In the genomic region with DNA sequence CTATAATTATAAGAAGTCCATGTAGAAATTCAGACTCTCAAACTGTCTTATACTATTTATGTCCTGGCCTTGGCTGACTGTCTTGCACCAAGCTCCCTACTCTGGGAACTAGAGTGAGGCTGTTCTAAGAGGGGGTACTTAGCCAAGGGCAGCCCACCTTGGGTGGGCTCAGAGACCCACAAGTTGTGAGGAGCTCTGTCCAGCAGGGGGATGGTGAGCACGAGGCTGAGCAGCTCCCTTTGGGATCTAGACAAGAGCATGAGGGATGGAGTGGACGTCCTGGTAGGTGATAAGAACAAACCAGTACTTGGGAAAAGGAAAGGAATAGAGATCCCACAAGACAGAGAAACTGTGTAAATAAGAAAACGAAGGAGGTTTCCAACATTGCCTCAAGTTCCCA, we compare ENCODE assay signal across 32 cellular contexts.
DNase-seq lines count a peak whose midpoint lies in the region; ATAC-seq and TF ChIP-seq lines count a peak whose summit lies in the region.
"Had no signal": no experiment of that assay in that cellular context is flagged by ENCODE, and none has a peak within 500 bp of the region (broad histone marks: within the 10 kb centered on the region; RNA-seq: fewer than 3 reads in every experiment).

No MANE protein-coding gene starts in this region.

- no peaks in the 10 kb centered on the region for H3K36me3 ChIP-seq in endodermal cell (ENCODE audit: control insufficient read depth, insufficient read depth, low read length)
- H3K36me3 ChIP-seq: heart left ventricle, MG63, upper lobe of left lung had no signal

- H3K27ac Mint-ChIP-seq in endodermal cell = no peak overlapping the region
- H3K27ac Mint-ChIP-seq in activated naive CD4-positive, alpha-beta T cell treated with anti-CD3 and anti-CD28 coated beads, Interleukin-2, amount 50 U/mL, for 72 hours = no peak overlapping the region
- H3K27ac Mint-ChIP-seq: activated CD8-positive, alpha-beta T cell treated with anti-CD3 and anti-CD28 coated beads for 36 hours; activated T-helper 1 cell treated with anti-CD3 and anti-CD28 coated beads, Interleukin-12 subunit alpha, Interleukin-12 subunit beta, Interleukin-2, Interleukin-4 antibody, amounts not matched to agents 30 ng/mL and 10 ng/mL and 1 ng/mL, durations not matched to agents 14 hours and 24 hours and 36 hours; nephron progenitor cell; stimulated activated naive B cell treated with anti-CD40 and anti-IgM and Interleukin-4, amounts not matched to agents 10 μg/mL and 1 μg/mL and 100 μg/mL, for 72 hours; T-helper 1 cell treated with Interleukin-12 subunit alpha and Interleukin-12 subunit beta and Interleukin-4 antibody, amounts not matched to agents 30 μg/mL and 1 μg/mL, for 36 hours had no signal

- no peak overlapping the region for H3K27ac ChIP-seq in endodermal cell (ENCODE audit: low read depth, low read length)
- H3K27ac ChIP-seq: 22Rv1, C4-2B, heart left ventricle, skin epidermis, upper lobe of left lung had no signal

- peak overlapping the region; percentile 1 for H3K4me3 ChIP-seq in endodermal cell (ENCODE audit: low read length)
- H3K4me3 ChIP-seq: heart left ventricle, MG63, skin epidermis, upper lobe of left lung had no signal

- no peaks in the 10 kb centered on the region for H3K27me3 ChIP-seq in endodermal cell (ENCODE audit: control insufficient read depth, insufficient read depth, low read length, poor library complexity, severe bottlenecking)
- H3K27me3 ChIP-seq: heart left ventricle, MG63, upper lobe of left lung had no signal

- WGBS in endodermal cell (ENCODE audit: insufficient coverage in 1 of 2, insufficient read length in 1 of 2), 2 experiments = 80 to 94% methylated on average over 3 of the region's 3 CpGs

- peaks cover 27% of the 10 kb centered on the region for H3K9me3 ChIP-seq in endodermal cell (ENCODE audit: control insufficient read depth, low read length)
- H3K9me3 ChIP-seq: upper lobe of left lung had no signal

- no peak overlapping the region for H3K9ac ChIP-seq in endodermal cell (ENCODE audit: extremely low read depth, low read length, poor library complexity, severe bottlenecking)

- H3K27me3 Mint-ChIP-seq in endodermal cell (ENCODE audit: insufficient read depth) = no peaks in the 10 kb centered on the region

- ATAC-seq in activated naive CD4-positive, alpha-beta T cell treated with anti-CD3 and anti-CD28 coated beads, Interleukin-2, amount 50 U/mL, for 72 hours = no peak
- no peak for ATAC-seq in GM18907 (IDR thresholded peaks at IDR 0.05; ENCODE audit: unreplicated experiment)
- ATAC-seq: activated CD8-positive, alpha-beta T cell treated with anti-CD3 and anti-CD28 coated beads for 36 hours; heart left ventricle; PC-3; SK-N-SH treated with all-trans-retinoic acid at 6 μM for 48 hours; stimulated activated naive B cell treated with anti-CD40 and anti-IgM and Interleukin-4, amounts not matched to agents 10 μg/mL and 1 μg/mL and 100 μg/mL, for 72 hours had no signal

- peaks cover 11% of the 10 kb centered on the region for H3K4me1 ChIP-seq in endodermal cell (ENCODE audit: control insufficient read depth, insufficient read depth, low read length)
- H3K4me1 ChIP-seq: upper lobe of left lung had no signal

- H3K4me3 Mint-ChIP-seq in endodermal cell = no peak overlapping the region
- H3K4me3 Mint-ChIP-seq: activated CD8-positive, alpha-beta T cell treated with anti-CD3 and anti-CD28 coated beads for 36 hours; activated T-helper 1 cell treated with anti-CD3 and anti-CD28 coated beads, Interleukin-12 subunit alpha, Interleukin-12 subunit beta, Interleukin-2, Interleukin-4 antibody, amounts not matched to agents 30 ng/mL and 10 ng/mL and 1 ng/mL, durations not matched to agents 14 hours and 24 hours and 36 hours; nephron progenitor cell; stimulated activated naive B cell treated with anti-CD40 and anti-IgM and Interleukin-4, amounts not matched to agents 10 μg/mL and 1 μg/mL and 100 μg/mL, for 72 hours; T-helper 1 cell treated with Interleukin-12 subunit alpha and Interleukin-12 subunit beta and Interleukin-4 antibody, amounts not matched to agents 30 μg/mL and 1 μg/mL, for 36 hours had no signal

- peaks cover 46% of the 10 kb centered on the region for H3K4me1 Mint-ChIP-seq in endodermal cell
- H3K4me1 Mint-ChIP-seq: stimulated activated naive B cell treated with anti-CD40 and anti-IgM and Interleukin-4, amounts not matched to agents 10 μg/mL and 1 μg/mL and 100 μg/mL, for 72 hours had no signal

- peak; percentile 78 for TF ChIP-seq CTCF in endodermal cell (conservative IDR thresholded peaks at IDR 0.05)

- H3K9me3 Mint-ChIP-seq in endodermal cell = peaks cover 11% of the 10 kb centered on the region
- no peaks in the 10 kb centered on the region for H3K9me3 Mint-ChIP-seq in activated naive CD4-positive, alpha-beta T cell treated with anti-CD3 and anti-CD28 coated beads, Interleukin-2, amount 50 U/mL, for 72 hours
- H3K9me3 Mint-ChIP-seq: activated CD8-positive, alpha-beta T cell treated with anti-CD3 and anti-CD28 coated beads for 36 hours; activated T-helper 1 cell treated with anti-CD3 and anti-CD28 coated beads, Interleukin-12 subunit alpha, Interleukin-12 subunit beta, Interleukin-2, Interleukin-4 antibody, amounts not matched to agents 30 ng/mL and 10 ng/mL and 1 ng/mL, durations not matched to agents 14 hours and 24 hours and 36 hours; T-helper 1 cell treated with Interleukin-12 subunit alpha and Interleukin-12 subunit beta and Interleukin-4 antibody, amounts not matched to agents 30 μg/mL and 1 μg/mL, for 36 hours had no signal

- peaks cover 2% of the 10 kb centered on the region for H3K36me3 Mint-ChIP-seq in endodermal cell (ENCODE audit: low read depth)
- H3K36me3 Mint-ChIP-seq in activated naive CD4-positive, alpha-beta T cell treated with anti-CD3 and anti-CD28 coated beads, Interleukin-2, amount 50 U/mL, for 72 hours = no peaks in the 10 kb centered on the region
- H3K36me3 Mint-ChIP-seq: stimulated activated naive B cell treated with anti-CD40 and anti-IgM and Interleukin-4, amounts not matched to agents 10 μg/mL and 1 μg/mL and 100 μg/mL, for 72 hours had no signal

- peak; percentile 11 for DNase-seq in NCI-H82 (lab: John Stamatoyannopoulos, UW)
- no peak for DNase-seq in NCI-H82 treated with DMSO at 0.1 percent for 48 hours (lab: John Stamatoyannopoulos, UW; ENCODE audit: unreplicated experiment)
- DNase-seq in endodermal cell = peak; percentile 80
- peak; percentile 37 for DNase-seq in iPS-NIHi7 (ENCODE audit: extremely low spot score)
- DNase-seq in NCI-H526 (lab: John Stamatoyannopoulos, UW) = no peak
- no peak for DNase-seq in activated naive CD4-positive, alpha-beta T cell treated with anti-CD3 and anti-CD28 coated beads, Interleukin-2, amount 50 U/mL, for 72 hours (ENCODE audit: low spot score in 2 of 2)
- no peak for DNase-seq in HK-2 (ENCODE audit: unreplicated experiment)
- DNase-seq: activated CD8-positive, alpha-beta memory T cell treated with anti-CD3 and anti-CD28 coated beads, Interleukin-2, amount 50 U/mL, for 48 hours; activated CD8-positive, alpha-beta T cell treated with anti-CD3 and anti-CD28 coated beads for 36 hours; activated naive CD4-positive, alpha-beta T cell treated with anti-CD3 and anti-CD28 coated beads, Interleukin-2, amount 50 U/mL, for 16 hours; amniotic stem cell; DMS79; effector CD8-positive, alpha-beta T cell; foreskin fibroblast; heart left ventricle; KG1; MG63; NCI-H1417; NCI-H2029; NCI-H524; nephron progenitor cell; PC-3; stimulated activated naive B cell treated with anti-CD40 and anti-IgM and Interleukin-4, amounts not matched to agents 10 μg/mL and 1 μg/mL and 100 μg/mL, for 72 hours; substantia nigra; upper lobe of left lung had no signal

Comparison
In these comparisons a context has a peak if more than half of its experiments do, and no peak if none do; other contexts are left out.
1. DNase-seq: peak in NCI-H82 (single experiment), endodermal cell (single experiment) and iPS-NIHi7 (single experiment); none in NCI-H82 treated with DMSO at 0.1 percent for 48 hours (single experiment), NCI-H526 (0 of 2), activated naive CD4-positive, alpha-beta T cell treated with anti-CD3 and anti-CD28 coated beads, Interleukin-2, amount 50 U/mL, for 72 hours (0 of 2) and HK-2 (single experiment).